ENCODE assay signal across 10 cellular contexts in genomic region chr6:167195962-167196610, GRCh38. TPM values are rescaled to one million over a fixed set of nuclear protein-coding genes. Genes with fewer than 3 reads are reported as not detected.
"Had no signal": no experiment of that assay in that cellular context is flagged by ENCODE, and none has a peak within 500 bp of the region (broad histone marks: within the 10 kb centered on the region; RNA-seq: fewer than 3 reads in every experiment).

No MANE protein-coding gene starts in this region.

RNA-seq across cellular contexts. Expression of gene GPR31, which starts 38.3 kb away (rescaled TPM):
- total RNA-seq: activated CD8-positive, alpha-beta T cell treated with anti-CD3 and anti-CD28 coated beads, Interleukin-2, amount 10 ng/mL, durations not matched to agents 7 days and 5 days; activated naive CD4-positive, alpha-beta T cell treated with anti-CD3 and anti-CD28 coated beads for 36 hours; activated naive CD8-positive, alpha-beta T cell treated with anti-CD3 and anti-CD28 coated beads, Interleukin-2, amount 10 ng/mL, durations not matched to agents 7 days and 5 days; aorta; breast epithelium; MCF 10A; NCI-H460; PC-9; RPMI7951; T-cell had no signal
- polyA plus RNA-seq: aorta had no signal
